8 cellular contexts compared by ENCODE assay signal in genomic region chr16:70438325-70438982, GRCh38. TPM values are rescaled to one million over a fixed set of nuclear protein-coding genes. Genes with fewer than 3 reads are reported as not detected.
DNase-seq lines count a peak whose midpoint lies in the region; ATAC-seq and TF ChIP-seq lines count a peak whose summit lies in the region.

No MANE protein-coding gene starts in this region.

- TF ChIP-seq POLR2A in upper lobe of left lung (IDR thresholded peaks at IDR 0.05): no peak

- peaks cover 20% of the 10 kb centered on the region for H3K4me1 ChIP-seq in ES-I3 (ENCODE audit: insufficient read depth, low read length)
- H3K4me1 ChIP-seq in lower lobe of right lung: peaks cover 35% of the 10 kb centered on the region
- peaks cover 25 to 41% (median 36%) of the 10 kb centered on the region in 4 donors for H3K4me1 ChIP-seq in upper lobe of left lung

- DNase-seq in lower lobe of right lung (peak; percentile 63), upper lobe of left lung (no peak), NCI-H345 (lab: John Stamatoyannopoulos, UW) (no peak), NCI-H446 treated with DMSO at 0.1 percent for 48 hours (lab: John Stamatoyannopoulos, UW) (no peak), NCI-H510A (lab: John Stamatoyannopoulos, UW) (no peak)

- peaks cover 11% of the 10 kb centered on the region for H3K27me3 Mint-ChIP-seq in brain

- H3K27me3 ChIP-seq in lower lobe of right lung (ENCODE audit: low read depth) (no peaks in the 10 kb centered on the region), upper lobe of left lung (no peaks in the 10 kb centered on the region)

- no peak for TF ChIP-seq EP300 in upper lobe of left lung (IDR thresholded peaks at IDR 0.05)

- H3K27ac ChIP-seq in lower lobe of right lung: peak overlapping the region; percentile 83
- H3K27ac ChIP-seq in upper lobe of left lung: peak overlapping the region; percentile 63 to 90 (median 81)

- peaks cover 11% of the 10 kb centered on the region for H3K36me3 Mint-ChIP-seq in brain

- peaks cover 51% of the 10 kb centered on the region for H3K4me1 Mint-ChIP-seq in brain

- H3K4me3 ChIP-seq in lower lobe of right lung (peak overlapping the region; percentile 81), upper lobe of left lung (peak overlapping the region; percentile 60 to 94 (median 76))

- TF ChIP-seq CTCF in brain (conservative IDR thresholded peaks at IDR 0.05): no peak
- no peak for TF ChIP-seq CTCF in lower lobe of right lung (IDR thresholded peaks at IDR 0.05)
- no peak for TF ChIP-seq CTCF in upper lobe of left lung (IDR thresholded peaks at IDR 0.05)

- WGBS in upper lobe of left lung, 2 donors: 1% methylated on average over 14 to 30 of the region's 50 CpGs

- peak; percentile 14 for ATAC-seq in HG03469 (IDR thresholded peaks at IDR 0.05; ENCODE audit: unreplicated experiment)
- peak in 1 of 2 donors; percentile 8 for ATAC-seq in lower lobe of right lung
- ATAC-seq in upper lobe of left lung (ENCODE audit: low FRiP score in 2 of 2): no peak

- H3K36me3 ChIP-seq in ES-I3 (ENCODE audit: insufficient read depth, low read length) (no peaks in the 10 kb centered on the region; the same call in 1 of the 2 replicates), lower lobe of right lung (no peaks in the 10 kb centered on the region), upper lobe of left lung (peaks cover 0 to 4% (median 0%) of the 10 kb centered on the region in 4 donors)

- no peaks in the 10 kb centered on the region for H3K9me3 Mint-ChIP-seq in brain

- peak overlapping the region; percentile 90 to 98 (median 94) for H3K27ac Mint-ChIP-seq in brain

- H3K9me3 ChIP-seq in ES-I3 (ENCODE audit: control insufficient read depth, insufficient read depth, low read length) (no peaks in the 10 kb centered on the region), lower lobe of right lung (no peaks in the 10 kb centered on the region), upper lobe of left lung (no peaks in the 10 kb centered on the region)

- intact Hi-C loops in lower lobe of right lung (cut with DNase I): no loop called here

- peak overlapping the region; percentile 57 for H3K9ac ChIP-seq in ES-I3 (ENCODE audit: low read depth, low read length)

- H3K4me3 Mint-ChIP-seq in brain: peak overlapping the region; percentile 88 to 95 (median 91)

RNA-seq across cellular contexts. Expression of gene ST3GAL2, which starts 0.4 kb away (rescaled TPM):
- polyA plus RNA-seq in brain (ENCODE audit: insufficient read depth, low read depth, low replicate concordance): 17.3 TPM
- 31.8 TPM for total RNA-seq in lower lobe of right lung
- 10 to 100 TPM; 12.5 to 50.3 (median 26.1) TPM for total RNA-seq in upper lobe of left lung

RNA-seq across cellular contexts. Expression of gene FCSK, which starts 15.9 kb away (rescaled TPM):
- polyA plus RNA-seq in brain (ENCODE audit: insufficient read depth, low read depth, low replicate concordance): 9.1 TPM
- total RNA-seq in lower lobe of right lung (23.8 TPM), upper lobe of left lung (10 to 100 TPM; 16.0 to 51.3 (median 24.5) TPM)
